ENCODE assay signal across 16 cellular contexts in genomic region chr10:78207776-78208175, GRCh38.
"Had no signal": no experiment of that assay in that cellular context is flagged by ENCODE, and none has a peak within 500 bp of the region (broad histone marks: within the 10 kb centered on the region; RNA-seq: fewer than 3 reads in every experiment).

No MANE protein-coding gene starts in this region.

- H3K4me1 ChIP-seq: pancreas, upper lobe of right lung had no signal

- H3K27me3 ChIP-seq: ascending aorta, esophagus muscularis mucosa, pancreas, sigmoid colon, spleen, upper lobe of right lung had no signal

- H3K4me3 ChIP-seq: ascending aorta, esophagus muscularis mucosa, pancreas, sigmoid colon, spleen, upper lobe of right lung had no signal

- ATAC-seq: activated T-cell treated with anti-CD3 and anti-CD28 coated beads, Interleukin-2, amount 50 U/mL, for 72 hours; naive thymus-derived CD8-positive, alpha-beta T cell; pancreas; stimulated activated naive B cell treated with anti-CD40 and anti-IgM and Interleukin-4, amounts not matched to agents 10 μg/mL and 1 μg/mL and 100 μg/mL, for 72 hours; upper lobe of right lung had no signal

- DNase-seq: activated CD4-positive, alpha-beta T cell treated with anti-CD3 and anti-CD28 coated beads for 1 hour; activated CD4-positive, alpha-beta T cell treated with anti-CD3 and anti-CD28 coated beads, Interleukin-2, amount 50 U/mL, for 4 hours; activated effector memory CD4-positive, alpha-beta T cell treated with anti-CD3 and anti-CD28 coated beads, Interleukin-2, amount 50 U/mL, for 16 hours; activated naive CD4-positive, alpha-beta T cell treated with anti-CD3 and anti-CD28 coated beads, Interleukin-2, amount 50 U/mL, for 16 hours; activated T-cell treated with anti-CD3 and anti-CD28 coated beads, Interleukin-2, amount 50 U/mL, for 72 hours; effector CD4-positive, alpha-beta T cell; naive thymus-derived CD8-positive, alpha-beta T cell; pancreas; sigmoid colon; spleen; stimulated activated naive B cell treated with anti-CD40 and anti-IgM and Interleukin-4, amounts not matched to agents 10 μg/mL and 1 μg/mL and 100 μg/mL, for 72 hours; T-helper 2 cell; upper lobe of right lung; WERI-Rb-1 had no signal

- H3K27ac ChIP-seq: ascending aorta, esophagus muscularis mucosa, pancreas, sigmoid colon, spleen, upper lobe of right lung, WERI-Rb-1 had no signal

- H3K9me3 ChIP-seq: ascending aorta, esophagus muscularis mucosa, pancreas, sigmoid colon, spleen, upper lobe of right lung had no signal

- H3K36me3 ChIP-seq: ascending aorta, esophagus muscularis mucosa, pancreas, sigmoid colon, spleen, upper lobe of right lung, WERI-Rb-1 had no signal
